In genomic region chr17:78641666-78642065, GRCh38 we compare ENCODE assay signal across 19 cellular contexts.
A peak's percentile ranks its signal among the peaks of the same experiment; 100 is the strongest.
DNase-seq lines count a peak whose midpoint lies in the region; FAIRE-seq and TF ChIP-seq lines count a peak whose summit lies in the region.
"Had no signal": no experiment of that assay in that cellular context is flagged by ENCODE, and none has a peak within 500 bp of the region (broad histone marks: within the 10 kb centered on the region; RNA-seq: fewer than 3 reads in every experiment).

No MANE protein-coding gene starts in this region.

- no peaks in the 10 kb centered on the region for H3K36me3 Mint-ChIP-seq in activated naive CD4-positive, alpha-beta T cell treated with anti-CD3 and anti-CD28 coated beads, Interleukin-2, amount 50 U/mL, for 24 hours
- no peaks in the 10 kb centered on the region for H3K36me3 Mint-ChIP-seq in progenitor cell of endocrine pancreas (ENCODE audit: insufficient read depth)

- H3K27me3 Mint-ChIP-seq in activated naive CD4-positive, alpha-beta T cell treated with anti-CD3 and anti-CD28 coated beads, Interleukin-2, amount 50 U/mL, for 24 hours, result no peaks in the 10 kb centered on the region
- peaks cover 12% of the 10 kb centered on the region for H3K27me3 Mint-ChIP-seq in progenitor cell of endocrine pancreas
- H3K27me3 Mint-ChIP-seq: CD4-positive, alpha-beta T cell had no signal

- H3K9me3 Mint-ChIP-seq in activated naive CD4-positive, alpha-beta T cell treated with anti-CD3 and anti-CD28 coated beads, Interleukin-2, amount 50 U/mL, for 24 hours, result no peaks in the 10 kb centered on the region
- H3K9me3 Mint-ChIP-seq in progenitor cell of endocrine pancreas (ENCODE audit: low read depth), result no peaks in the 10 kb centered on the region
- H3K9me3 Mint-ChIP-seq: CD4-positive, alpha-beta T cell; GM23338 had no signal

- no peaks in the 10 kb centered on the region for H3K36me3 ChIP-seq in Karpas-422 (ENCODE audit: insufficient read depth, low read length)

- FAIRE-seq in urothelium cell line (lab: Jason Lieb, UNC) (peak; percentile 55), HTR-8/SVneo (lab: Jason Lieb, UNC) (no peak)
- FAIRE-seq: G401.6, GM12892 had no signal

- no peak overlapping the region for H3K4me3 Mint-ChIP-seq in activated naive CD4-positive, alpha-beta T cell treated with anti-CD3 and anti-CD28 coated beads, Interleukin-2, amount 50 U/mL, for 24 hours
- H3K4me3 Mint-ChIP-seq in progenitor cell of endocrine pancreas (ENCODE audit: low read depth), result no peak overlapping the region
- H3K4me3 Mint-ChIP-seq: B cell; CD4-positive, alpha-beta T cell; GM23338 had no signal

- H3K79me2 ChIP-seq in Karpas-422 (ENCODE audit: low read length), result no peaks in the 10 kb centered on the region

- H4K20me1 ChIP-seq in Karpas-422 (ENCODE audit: insufficient read depth, low read depth, low read length), result no peaks in the 10 kb centered on the region

- H3K4me3 ChIP-seq in coronary artery, result no peak overlapping the region
- H3K4me3 ChIP-seq in Karpas-422 (ENCODE audit: low read length), result no peak overlapping the region
- H3K4me3 ChIP-seq: GM23338 had no signal

- peaks cover 10% of the 10 kb centered on the region for H3K4me1 Mint-ChIP-seq in activated naive CD4-positive, alpha-beta T cell treated with anti-CD3 and anti-CD28 coated beads, Interleukin-2, amount 50 U/mL, for 24 hours
- no peaks in the 10 kb centered on the region for H3K4me1 Mint-ChIP-seq in progenitor cell of endocrine pancreas (ENCODE audit: low read depth)
- H3K4me1 Mint-ChIP-seq: GM23338 had no signal

- peak overlapping the region; percentile 23 for H3K27ac Mint-ChIP-seq in activated naive CD4-positive, alpha-beta T cell treated with anti-CD3 and anti-CD28 coated beads, Interleukin-2, amount 50 U/mL, for 24 hours
- peak overlapping the region; percentile 41 for H3K27ac Mint-ChIP-seq in progenitor cell of endocrine pancreas
- H3K27ac Mint-ChIP-seq: B cell; CD4-positive, alpha-beta T cell; GM23338 had no signal

- no peak overlapping the region for H3K4me2 ChIP-seq in Karpas-422 (ENCODE audit: low read depth, low read length, poor library complexity, severe bottlenecking)
- H3K4me2 ChIP-seq: GM23338 had no signal

- no peaks in the 10 kb centered on the region for H3K9me2 ChIP-seq in Karpas-422 (replicated peaks; ENCODE audit: insufficient read depth, low read length)

- peaks cover 4% of the 10 kb centered on the region; the same call in 1 of the 2 replicates for H3K4me1 ChIP-seq in Karpas-422 (ENCODE audit: low read length)

- H3K9me3 ChIP-seq in Karpas-422 (ENCODE audit: low read length), result no peaks in the 10 kb centered on the region

- no peak for DNase-seq in activated naive CD4-positive, alpha-beta T cell treated with anti-CD3 and anti-CD28 coated beads, Interleukin-2, amount 50 U/mL, for 16 hours
- DNase-seq in coronary artery (ENCODE audit: low spot score) (peak; percentile 59), progenitor cell of endocrine pancreas (ENCODE audit: low spot score, unreplicated experiment) (no peak), urothelium cell line (ENCODE audit: low spot score) (no peak), Karpas-422 (no peak), HTR-8/SVneo (ENCODE audit: insufficient read length, low spot score) (no peak), ecto neural progenitor cell (ENCODE audit: low spot score) (no peak)
- DNase-seq: C1 segment of cervical spinal cord; Calu3; CD4-positive, alpha-beta T cell; DMS153; DMS79 treated with DMSO at 0.1 percent for 48 hours; EL; H7 had no signal

- no peak for TF ChIP-seq CTCF in coronary artery (IDR thresholded peaks at IDR 0.05)
- no peak for TF ChIP-seq CTCF in progenitor cell of endocrine pancreas (IDR thresholded peaks at IDR 0.05; ENCODE audit: unreplicated experiment)

- H3K27me3 ChIP-seq in Karpas-422 (ENCODE audit: low read length), result no peaks in the 10 kb centered on the region

- H3K27ac ChIP-seq in coronary artery (no peak overlapping the region), Karpas-422 (ENCODE audit: low read length) (no peak overlapping the region)

- no peak overlapping the region for H3K9ac ChIP-seq in Karpas-422 (ENCODE audit: low read length)

- H2AFZ ChIP-seq in Karpas-422 (ENCODE audit: low read length), result no peak overlapping the region
- H2AFZ ChIP-seq: GM23338 had no signal
